29 cellular contexts compared by ENCODE assay signal in genomic region chr20:13703265-13703664, GRCh38.
"Had no signal": no experiment of that assay in that cellular context is flagged by ENCODE, and none has a peak within 500 bp of the region (broad histone marks: within the 10 kb centered on the region; RNA-seq: fewer than 3 reads in every experiment).

No MANE protein-coding gene starts in this region.

- H3K27ac ChIP-seq: brain microvascular endothelial cell, gastroesophageal sphincter, hepatocyte, right atrium auricular region, transverse colon, WERI-Rb-1 had no signal

- H3K27me3 Mint-ChIP-seq: activated CD4-positive, alpha-beta T cell treated with anti-CD3 and anti-CD28 coated beads, Interleukin-2, amount 10 ng/mL, durations not matched to agents 24 days and 14 days had no signal

- H3K4me1 Mint-ChIP-seq: activated CD4-positive, alpha-beta T cell treated with anti-CD3 and anti-CD28 coated beads, Interleukin-2, amount 10 ng/mL, durations not matched to agents 24 days and 14 days; immature natural killer cell; naive thymus-derived CD8-positive, alpha-beta T cell; neural crest cell; T-helper 17 cell had no signal

- H3K4me3 Mint-ChIP-seq: activated CD4-positive, alpha-beta memory T cell treated with anti-CD3 and anti-CD28 coated beads for 36 hours; activated CD4-positive, alpha-beta T cell treated with anti-CD3 and anti-CD28 coated beads, Interleukin-2, amount 10 ng/mL, durations not matched to agents 24 days and 14 days; activated T-cell treated with anti-CD3 and anti-CD28 coated beads, Interleukin-2, amount 50 U/mL, for 24 hours; effector memory CD8-positive, alpha-beta T cell; immature natural killer cell; naive thymus-derived CD8-positive, alpha-beta T cell; neural crest cell; stimulated activated naive B cell treated with anti-CD40 and anti-IgM and Interleukin-4, amounts not matched to agents 10 μg/mL and 1 μg/mL and 100 μg/mL, for 72 hours; T-helper 17 cell had no signal

- H3K4me3 ChIP-seq: gastroesophageal sphincter, hepatocyte, right atrium auricular region, transverse colon had no signal

- H2AFZ ChIP-seq: hepatocyte had no signal

- DNase-seq: activated CD4-positive, alpha-beta memory T cell treated with anti-CD3 and anti-CD28 coated beads for 36 hours; activated CD4-positive, alpha-beta T cell treated with anti-CD3 and anti-CD28 coated beads, Interleukin-2, amount 10 ng/mL, durations not matched to agents 24 days and 14 days; activated CD4-positive, CD25-positive, alpha-beta regulatory T cell treated with anti-CD3 and anti-CD28 coated beads, Interleukin-2, amount 50 U/mL, for 72 hours; activated CD8-positive, alpha-beta memory T cell treated with anti-CD3 and anti-CD28 coated beads, Interleukin-2, amount 50 U/mL, for 48 hours; activated gamma-delta T cell; activated naive CD4-positive, alpha-beta T cell treated with anti-CD3 and anti-CD28 coated beads, Interleukin-2, amount 50 U/mL, for 16 hours; activated T-cell treated with anti-CD3 and anti-CD28 coated beads, Interleukin-2, amount 50 U/mL, for 24 hours; amniotic stem cell; brain microvascular endothelial cell; cortex of kidney; effector memory CD8-positive, alpha-beta T cell; immature natural killer cell; kidney; left colon; naive thymus-derived CD8-positive, alpha-beta T cell; occipital lobe; stimulated activated CD4-positive, alpha-beta T cell treated with anti-CD3 and anti-CD28 coated beads, Interleukin-15, amount 100 ng/mL, for 24 hours; stimulated activated CD4-positive, alpha-beta T cell treated with anti-CD3 and anti-CD28 coated beads, Interleukin-2, amount 100 ng/mL, for 24 hours; stimulated activated naive B cell treated with anti-CD40 and anti-IgM and Interleukin-4, amounts not matched to agents 10 μg/mL and 1 μg/mL and 100 μg/mL, for 72 hours; T-helper 17 cell; T1000; transverse colon; WERI-Rb-1 had no signal

- H3K9me3 Mint-ChIP-seq: activated CD4-positive, alpha-beta memory T cell treated with anti-CD3 and anti-CD28 coated beads for 36 hours; activated CD4-positive, alpha-beta T cell treated with anti-CD3 and anti-CD28 coated beads, Interleukin-2, amount 10 ng/mL, durations not matched to agents 24 days and 14 days; activated T-cell treated with anti-CD3 and anti-CD28 coated beads, Interleukin-2, amount 50 U/mL, for 24 hours; effector memory CD8-positive, alpha-beta T cell; stimulated activated naive B cell treated with anti-CD40 and anti-IgM and Interleukin-4, amounts not matched to agents 10 μg/mL and 1 μg/mL and 100 μg/mL, for 72 hours had no signal

- H3K27ac Mint-ChIP-seq: activated CD4-positive, alpha-beta memory T cell treated with anti-CD3 and anti-CD28 coated beads for 36 hours; activated CD4-positive, alpha-beta T cell treated with anti-CD3 and anti-CD28 coated beads, Interleukin-2, amount 10 ng/mL, durations not matched to agents 24 days and 14 days; activated T-cell treated with anti-CD3 and anti-CD28 coated beads, Interleukin-2, amount 50 U/mL, for 24 hours; effector memory CD8-positive, alpha-beta T cell; immature natural killer cell; naive thymus-derived CD8-positive, alpha-beta T cell; stimulated activated naive B cell treated with anti-CD40 and anti-IgM and Interleukin-4, amounts not matched to agents 10 μg/mL and 1 μg/mL and 100 μg/mL, for 72 hours; T-helper 17 cell had no signal

- H3K79me2 ChIP-seq: hepatocyte had no signal

- H3K36me3 Mint-ChIP-seq: activated CD4-positive, alpha-beta memory T cell treated with anti-CD3 and anti-CD28 coated beads for 36 hours; immature natural killer cell; stimulated activated naive B cell treated with anti-CD40 and anti-IgM and Interleukin-4, amounts not matched to agents 10 μg/mL and 1 μg/mL and 100 μg/mL, for 72 hours had no signal

- H3K27me3 ChIP-seq: brain microvascular endothelial cell, gastroesophageal sphincter, hepatocyte, right atrium auricular region, transverse colon had no signal

- H3K4me2 ChIP-seq: hepatocyte had no signal

- FAIRE-seq: astrocyte, endothelial cell of umbilical vein, kidney had no signal

- H3K4me1 ChIP-seq: gastroesophageal sphincter, right atrium auricular region, transverse colon had no signal

- H3K9me3 ChIP-seq: gastroesophageal sphincter, right atrium auricular region, transverse colon had no signal

- ATAC-seq: effector memory CD8-positive, alpha-beta T cell; gastroesophageal sphincter; left colon; naive thymus-derived CD8-positive, alpha-beta T cell; stimulated activated naive B cell treated with anti-CD40 and anti-IgM and Interleukin-4, amounts not matched to agents 10 μg/mL and 1 μg/mL and 100 μg/mL, for 72 hours; T-helper 17 cell had no signal
